9 cellular contexts compared by ENCODE assay signal in genomic region chr5:62538017-62538942, GRCh38. TPM values are rescaled to one million over a fixed set of nuclear protein-coding genes. Genes with fewer than 3 reads are reported as not detected.
DNase-seq lines count a peak whose midpoint lies in the region; ATAC-seq and TF ChIP-seq lines count a peak whose summit lies in the region.
"Had no signal": no experiment of that assay in that cellular context is flagged by ENCODE, and none has a peak within 500 bp of the region (broad histone marks: within the 10 kb centered on the region; RNA-seq: fewer than 3 reads in every experiment).

No MANE protein-coding gene starts in this region.

- H3K9me3 ChIP-seq in testis (no peaks in the 10 kb centered on the region), aorta (ENCODE audit: control insufficient read depth, low read length) (no peaks in the 10 kb centered on the region)

- H3K4me3 ChIP-seq in cardiac fibroblast (replicated peaks in 1 of 2; ENCODE audit: low read depth in 2 of 2, low read length in 2 of 2) = no peak overlapping the region
- H3K4me3 ChIP-seq in skeletal muscle cell (ENCODE audit: low read depth, low read length) = no peak overlapping the region
- H3K4me3 ChIP-seq in testis = no peak overlapping the region
- no peak overlapping the region for H3K4me3 ChIP-seq in aorta (ENCODE audit: low read length in 2 of 2)
- H3K4me3 ChIP-seq: BLaER1 treated with 17β-estradiol and CSF1 and Interleukin-3, amounts not matched to agents 10 nM and 100 nM had no signal

- DNase-seq in activated T-cell treated with anti-CD3 and anti-CD28 coated beads for 48 hours (ENCODE audit: low read depth) (peak; percentile 1), activated T-cell treated with anti-CD3 and anti-CD28 coated beads for 4 hours (no peak), M059J (ENCODE audit: low read depth) (peak; percentile 50), cardiac fibroblast (ENCODE audit: low read depth in 2 of 2) (peak; percentile 91 to 98), skeletal muscle cell (ENCODE audit: low read depth) (peak; percentile 43), cerebellar nuclear complex (lab: John Stamatoyannopoulos, UW) (no peak), testis (no peak), aorta (no peak)

- intact Hi-C loops in testis (cut with DNase I; ENCODE audit: low total_unique reads) = no loop called here
- intact Hi-C loops in aorta (cut with DNase I) = no loop called here

- H3K27ac ChIP-seq in testis (no peak overlapping the region), aorta (ENCODE audit: low read depth in 1 of 2, low read length in 2 of 2) (no peak overlapping the region)

- TF ChIP-seq POLR2A in testis (IDR thresholded peaks at IDR 0.05) = no peak

- WGBS in testis, 2 donors = 90 to 94% methylated on average over 9 of the region's 9 CpGs
- WGBS in aorta, 2 donors = 89 to 91% methylated on average over 9 of the region's 9 CpGs

- H3K4me1 ChIP-seq in testis = no peaks in the 10 kb centered on the region
- H3K4me1 ChIP-seq in aorta (ENCODE audit: control insufficient read depth in 1 of 2, insufficient read depth in 2 of 2, low read length in 2 of 2) = no peaks in the 10 kb centered on the region

- H3K27me3 ChIP-seq in testis = no peaks in the 10 kb centered on the region
- no peaks in the 10 kb centered on the region for H3K27me3 ChIP-seq in aorta (ENCODE audit: control insufficient read depth in 1 of 2, insufficient read depth in 2 of 2, low read length in 1 of 2)
- H3K27me3 ChIP-seq: BLaER1 treated with 17β-estradiol and CSF1 and Interleukin-3, amounts not matched to agents 10 nM and 100 nM had no signal

- no peak for ATAC-seq in aorta (ENCODE audit: low FRiP score)

- no peaks in the 10 kb centered on the region for H3K36me3 ChIP-seq in testis (ENCODE audit: low read depth, missing control alignments)
- peaks cover 0 to 2% of the 10 kb centered on the region in 2 donors for H3K36me3 ChIP-seq in aorta (ENCODE audit: control insufficient read depth in 1 of 2, insufficient read depth in 2 of 2, low read length in 1 of 2)

- TF ChIP-seq CTCF in cardiac fibroblast (IDR thresholded peaks at IDR 0.05; ENCODE audit: low read depth, low read length) = no peak
- TF ChIP-seq CTCF in testis (IDR thresholded peaks at IDR 0.05) = no peak

RNA-seq across cellular contexts. Expression of gene LRRC70, which starts 40.3 kb away (rescaled TPM):
- 0.37 TPM in 1 of 2 replicates, not detected in the other for total RNA-seq in M059J (2014; rRNA removed; shearing (Covaris generic))
- 1 to 10 TPM; 9.0 to 9.9 TPM for total RNA-seq in testis
- 4.9 TPM for polyA plus RNA-seq in testis (ENCODE audit: insufficient read depth, low read depth, low replicate concordance)
- total RNA-seq in aorta = 10 to 100 TPM in 1 of 2 donors, 1 to 10 TPM in 1; 9.6 to 13.1 TPM
- polyA plus RNA-seq in aorta = 1 to 10 TPM in 1 of 2 donors, not detected in 1; 2.5 TPM

Comparison
In these comparisons a context has a peak if more than half of its experiments do, and no peak if none do; other contexts are left out.
1. DNase-seq: peak in activated T-cell treated with anti-CD3 and anti-CD28 coated beads for 48 hours (single experiment), M059J (single experiment), cardiac fibroblast (2 of 2) and skeletal muscle cell (single experiment); none in activated T-cell treated with anti-CD3 and anti-CD28 coated beads for 4 hours (single experiment), cerebellar nuclear complex (0 of 2), testis (single experiment) and aorta (0 of 2).